ENCODE assay signal across 38 cellular contexts in the genomic region with DNA sequence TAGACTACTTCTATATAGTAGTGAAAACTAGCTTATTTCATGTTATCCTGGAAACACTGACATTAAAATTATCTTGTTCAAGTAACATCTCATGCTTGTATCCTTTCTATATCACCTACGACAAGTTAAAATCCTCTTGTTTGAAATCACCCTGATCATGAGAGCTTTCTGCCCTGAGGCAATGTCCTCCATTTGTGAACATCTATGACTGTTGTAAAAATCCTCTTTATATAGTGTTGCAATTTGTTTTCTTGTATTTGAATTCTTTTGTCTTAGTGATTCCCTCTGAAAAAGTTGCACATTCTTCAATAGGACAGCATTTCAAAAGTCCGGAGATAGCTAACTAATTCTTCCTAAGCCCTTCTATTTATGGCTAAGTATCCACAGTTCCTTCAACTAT.
"Had no signal": no experiment of that assay in that cellular context is flagged by ENCODE, and none has a peak within 500 bp of the region (broad histone marks: within the 10 kb centered on the region; RNA-seq: fewer than 3 reads in every experiment).

No MANE protein-coding gene starts in this region.

- DNase-seq: activated effector memory CD4-positive, alpha-beta T cell treated with anti-CD3 and anti-CD28 coated beads, Interleukin-2, amount 50 U/mL, for 16 hours; activated effector memory CD4-positive, alpha-beta T cell treated with Interleukin-2 at 50 U/mL for 16 hours; activated gamma-delta T cell; activated gamma-delta T cell treated with Interleukin-2 at 50 U/mL for 16 hours; activated naive CD4-positive, alpha-beta T cell; activated naive CD4-positive, alpha-beta T cell treated with anti-CD3 and anti-CD28 coated beads for 36 hours; activated naive CD4-positive, alpha-beta T cell treated with anti-CD3 and anti-CD28 coated beads, Interleukin-2, amount 10 ng/mL, durations not matched to agents 7 days and 5 days; activated naive CD4-positive, alpha-beta T cell treated with anti-CD3 and anti-CD28 coated beads, Interleukin-2, amount 50 U/mL, for 16 hours; activated naive CD4-positive, alpha-beta T cell treated with Interleukin-2 at 50 U/mL for 16 hours; activated naive CD8-positive, alpha-beta T cell treated with anti-CD3 and anti-CD28 coated beads for 36 hours; activated naive CD8-positive, alpha-beta T cell treated with anti-CD3 and anti-CD28 coated beads, Interleukin-2, amount 10 ng/mL, durations not matched to agents 7 days and 5 days; activated naive CD8-positive, alpha-beta T cell treated with anti-CD3 and anti-CD28 coated beads, Interleukin-2, amount 50 U/mL, for 24 hours; activated T-cell treated with anti-CD3 and anti-CD28 coated beads, Interleukin-2, amount 50 U/mL, for 1 hour; activated T-cell treated with anti-CD3 and anti-CD28 coated beads, Interleukin-2, amount 50 U/mL, for 24 hours; activated T-cell treated with anti-CD3 and anti-CD28 coated beads, Interleukin-2, amount 50 U/mL, for 4 hours; activated T-cell treated with anti-CD3 and anti-CD28 coated beads, Interleukin-2, amount 50 U/mL, for 48 hours; activated T-cell treated with anti-CD3 and anti-CD28 coated beads, Interleukin-2, amount 50 U/mL, for 72 hours; adrenal gland; amniotic stem cell; amygdala; anterior cingulate cortex; aorta; body of pancreas; brain microvascular endothelial cell; caudate nucleus; central memory CD4-positive, alpha-beta T cell; cerebellar nuclear complex had no signal

- H3K4me3 Mint-ChIP-seq: activated naive CD4-positive, alpha-beta T cell treated with anti-CD3 and anti-CD28 coated beads for 36 hours; activated naive CD4-positive, alpha-beta T cell treated with anti-CD3 and anti-CD28 coated beads, Interleukin-2, amount 10 ng/mL, durations not matched to agents 7 days and 5 days; activated naive CD4-positive, alpha-beta T cell treated with anti-CD3 and anti-CD28 coated beads, Interleukin-2, amount 50 U/mL, for 24 hours; activated naive CD8-positive, alpha-beta T cell; activated naive CD8-positive, alpha-beta T cell treated with anti-CD3 and anti-CD28 coated beads for 36 hours; activated naive CD8-positive, alpha-beta T cell treated with anti-CD3 and anti-CD28 coated beads, Interleukin-2, amount 10 ng/mL, durations not matched to agents 7 days and 5 days; activated naive CD8-positive, alpha-beta T cell treated with anti-CD3 and anti-CD28 coated beads, Interleukin-2, amount 50 U/mL, for 24 hours; activated T-cell treated with anti-CD3 and anti-CD28 coated beads, Interleukin-2, amount 50 U/mL, for 24 hours; activated T-cell treated with anti-CD3 and anti-CD28 coated beads, Interleukin-2, amount 50 U/mL, for 4 hours; activated T-cell treated with anti-CD3 and anti-CD28 coated beads, Interleukin-2, amount 50 U/mL, for 72 hours; activated T-helper 1 cell treated with anti-CD3 and anti-CD28 coated beads, Interleukin-12 subunit alpha, Interleukin-12 subunit beta, Interleukin-2, Interleukin-4 antibody, amounts not matched to agents 30 ng/mL and 10 ng/mL and 1 ng/mL, durations not matched to agents 14 hours and 24 hours and 36 hours; activated T-helper 17 cell treated with anti-CD3 and anti-CD28 coated beads, Interleukin-2, amount 50 U/mL, for 72 hours; brain; central memory CD8-positive, alpha-beta T cell had no signal

- H3K9me3 ChIP-seq: ascending aorta, body of pancreas, breast epithelium had no signal

- H3K36me3 ChIP-seq: adrenal gland, ascending aorta, brain microvascular endothelial cell, breast epithelium, cardiac muscle cell had no signal

- H3K27ac Mint-ChIP-seq: activated naive CD4-positive, alpha-beta T cell treated with anti-CD3 and anti-CD28 coated beads for 36 hours; activated naive CD4-positive, alpha-beta T cell treated with anti-CD3 and anti-CD28 coated beads, Interleukin-2, amount 10 ng/mL, durations not matched to agents 7 days and 5 days; activated naive CD4-positive, alpha-beta T cell treated with anti-CD3 and anti-CD28 coated beads, Interleukin-2, amount 50 U/mL, for 24 hours; activated naive CD4-positive, alpha-beta T cell treated with anti-CD3 and anti-CD28 coated beads, Interleukin-2, amount 50 U/mL, for 72 hours; activated naive CD8-positive, alpha-beta T cell; activated naive CD8-positive, alpha-beta T cell treated with anti-CD3 and anti-CD28 coated beads for 36 hours; activated naive CD8-positive, alpha-beta T cell treated with anti-CD3 and anti-CD28 coated beads, Interleukin-2, amount 10 ng/mL, durations not matched to agents 7 days and 5 days; activated naive CD8-positive, alpha-beta T cell treated with anti-CD3 and anti-CD28 coated beads, Interleukin-2, amount 50 U/mL, for 24 hours; activated T-cell treated with anti-CD3 and anti-CD28 coated beads, Interleukin-2, amount 50 U/mL, for 24 hours; activated T-cell treated with anti-CD3 and anti-CD28 coated beads, Interleukin-2, amount 50 U/mL, for 72 hours; activated T-helper 1 cell treated with anti-CD3 and anti-CD28 coated beads, Interleukin-12 subunit alpha, Interleukin-12 subunit beta, Interleukin-2, Interleukin-4 antibody, amounts not matched to agents 30 ng/mL and 10 ng/mL and 1 ng/mL, durations not matched to agents 14 hours and 24 hours and 36 hours; activated T-helper 17 cell treated with anti-CD3 and anti-CD28 coated beads, Interleukin-2, amount 50 U/mL, for 72 hours; activated T-helper 2 cell treated with anti-CD3 and anti-CD28 coated beads, Interferon-gamma antibody, Interleukin-2, Interleukin-4, amounts not matched to agents 10 μg/mL and 5 μg/mL and 100 μg/mL, durations not matched to agents 14 hours and 24 hours and 36 hours; brain had no signal

- H3K4me1 ChIP-seq: adrenal gland, ascending aorta, body of pancreas, breast epithelium had no signal

- H3K27me3 ChIP-seq: adrenal gland, ascending aorta, body of pancreas, brain microvascular endothelial cell, breast epithelium, cardiac muscle cell had no signal

- H3K4me3 ChIP-seq: adrenal gland, ascending aorta, body of pancreas, breast epithelium, cardiac muscle cell had no signal

- H3K9me3 Mint-ChIP-seq: activated naive CD8-positive, alpha-beta T cell treated with anti-CD3 and anti-CD28 coated beads for 36 hours; activated naive CD8-positive, alpha-beta T cell treated with anti-CD3 and anti-CD28 coated beads, Interleukin-2, amount 10 ng/mL, durations not matched to agents 7 days and 5 days had no signal

- H3K27me3 Mint-ChIP-seq: activated naive CD4-positive, alpha-beta T cell treated with anti-CD3 and anti-CD28 coated beads, Interleukin-2, amount 10 ng/mL, durations not matched to agents 7 days and 5 days; activated naive CD4-positive, alpha-beta T cell treated with anti-CD3 and anti-CD28 coated beads, Interleukin-2, amount 50 U/mL, for 24 hours; activated naive CD8-positive, alpha-beta T cell; activated naive CD8-positive, alpha-beta T cell treated with anti-CD3 and anti-CD28 coated beads for 36 hours; activated naive CD8-positive, alpha-beta T cell treated with anti-CD3 and anti-CD28 coated beads, Interleukin-2, amount 10 ng/mL, durations not matched to agents 7 days and 5 days; activated naive CD8-positive, alpha-beta T cell treated with anti-CD3 and anti-CD28 coated beads, Interleukin-2, amount 50 U/mL, for 24 hours; activated T-cell treated with anti-CD3 and anti-CD28 coated beads, Interleukin-2, amount 50 U/mL, for 24 hours; activated T-helper 17 cell treated with anti-CD3 and anti-CD28 coated beads, Interleukin-2, amount 50 U/mL, for 72 hours; central memory CD8-positive, alpha-beta T cell had no signal

- H3K4me1 Mint-ChIP-seq: activated naive CD4-positive, alpha-beta T cell treated with anti-CD3 and anti-CD28 coated beads, Interleukin-2, amount 10 ng/mL, durations not matched to agents 7 days and 5 days; activated naive CD4-positive, alpha-beta T cell treated with anti-CD3 and anti-CD28 coated beads, Interleukin-2, amount 50 U/mL, for 24 hours; activated naive CD8-positive, alpha-beta T cell treated with anti-CD3 and anti-CD28 coated beads for 36 hours; activated naive CD8-positive, alpha-beta T cell treated with anti-CD3 and anti-CD28 coated beads, Interleukin-2, amount 10 ng/mL, durations not matched to agents 7 days and 5 days; activated naive CD8-positive, alpha-beta T cell treated with anti-CD3 and anti-CD28 coated beads, Interleukin-2, amount 50 U/mL, for 24 hours; activated T-helper 17 cell treated with anti-CD3 and anti-CD28 coated beads, Interleukin-2, amount 50 U/mL, for 72 hours; brain; central memory CD8-positive, alpha-beta T cell had no signal

- H3K36me3 Mint-ChIP-seq: activated naive CD4-positive, alpha-beta T cell treated with anti-CD3 and anti-CD28 coated beads, Interleukin-2, amount 10 ng/mL, durations not matched to agents 7 days and 5 days; activated naive CD4-positive, alpha-beta T cell treated with anti-CD3 and anti-CD28 coated beads, Interleukin-2, amount 50 U/mL, for 24 hours; activated naive CD4-positive, alpha-beta T cell treated with anti-CD3 and anti-CD28 coated beads, Interleukin-2, amount 50 U/mL, for 72 hours; activated naive CD8-positive, alpha-beta T cell; activated naive CD8-positive, alpha-beta T cell treated with anti-CD3 and anti-CD28 coated beads for 36 hours; activated naive CD8-positive, alpha-beta T cell treated with anti-CD3 and anti-CD28 coated beads, Interleukin-2, amount 10 ng/mL, durations not matched to agents 7 days and 5 days; brain had no signal

- H3K27ac ChIP-seq: adrenal gland, ascending aorta, body of pancreas, brain microvascular endothelial cell, breast epithelium, cardiac muscle cell had no signal
